ENCODE assay signal across 19 cellular contexts in genomic region chr2:239186516-239186915, GRCh38.
"Had no signal": no experiment of that assay in that cellular context is flagged by ENCODE, and none has a peak within 500 bp of the region (broad histone marks: within the 10 kb centered on the region; RNA-seq: fewer than 3 reads in every experiment).

No MANE protein-coding gene starts in this region.

- ATAC-seq: body of pancreas; heart left ventricle; naive thymus-derived CD4-positive, alpha-beta T cell had no signal

- DNase-seq: activated CD4-positive, alpha-beta T cell treated with anti-CD3 and anti-CD28 coated beads for 1 hour; activated CD4-positive, alpha-beta T cell treated with anti-CD3 and anti-CD28 coated beads, Interleukin-2, amount 50 U/mL, for 48 hours; activated gamma-delta T cell; activated T-cell treated with anti-CD3 and anti-CD28 coated beads, Interleukin-2, amount 50 U/mL, for 48 hours; caudate nucleus; immature natural killer cell; mesenchymal stem cell; naive thymus-derived CD4-positive, alpha-beta T cell; spleen; stimulated activated naive CD4-positive, alpha-beta T cell treated with Interleukin-2 at 50 U/mL for 16 hours; substantia nigra; SW 1271; WERI-Rb-1 had no signal

- H3K9me3 ChIP-seq: body of pancreas, uterus had no signal

- H3K36me3 ChIP-seq: uterus had no signal

- H3K4me1 ChIP-seq: body of pancreas, parathyroid adenoma, spleen, tibial artery, uterus had no signal

- H3K4me3 ChIP-seq: body of pancreas, coronary artery, heart left ventricle, spleen, tibial artery, uterus had no signal

- H3K27me3 ChIP-seq: body of pancreas, heart left ventricle, spleen, tibial artery, uterus had no signal

- H3K27ac ChIP-seq: body of pancreas, coronary artery, heart left ventricle, parathyroid adenoma, spleen, tibial artery, uterus, WERI-Rb-1 had no signal
